Comparison of ENCODE assay signal across 11 cellular contexts in the genomic region with DNA sequence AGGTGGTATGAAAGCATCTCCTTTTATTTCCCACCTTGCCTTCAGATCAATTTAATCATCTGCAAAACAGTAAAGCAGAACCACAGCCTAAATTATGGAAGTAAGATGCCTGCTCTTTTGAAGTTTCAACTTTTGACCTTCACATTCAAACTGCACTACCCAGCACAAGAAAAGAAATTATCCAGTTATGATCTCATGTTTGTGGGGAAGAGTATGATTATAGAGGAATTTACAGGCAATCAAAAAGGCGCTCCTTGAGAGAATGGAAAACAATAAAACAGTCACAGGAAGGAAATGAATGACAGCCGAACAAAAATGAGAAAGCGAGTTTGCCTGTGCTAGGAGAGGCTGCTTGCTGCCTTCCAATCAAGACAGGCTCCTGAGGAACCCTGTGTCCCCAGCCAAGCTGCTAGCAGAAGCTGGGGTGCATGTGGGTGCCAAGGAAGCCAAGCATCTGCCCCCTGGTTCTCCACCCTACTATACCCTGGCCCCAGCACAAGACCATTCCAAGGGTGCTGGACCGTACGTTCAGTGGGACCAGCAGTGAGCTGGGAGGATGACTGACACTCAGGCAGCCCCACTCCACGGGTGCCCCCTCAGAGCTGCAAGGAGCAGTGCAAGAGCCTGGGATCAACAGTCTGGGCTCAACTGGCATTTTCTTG. TPM values are rescaled to one million over a fixed set of nuclear protein-coding genes. Genes with fewer than 3 reads are reported as not detected.
DNase-seq lines count a peak whose midpoint lies in the region; ATAC-seq and TF ChIP-seq lines count a peak whose summit lies in the region.
"Had no signal": no experiment of that assay in that cellular context is flagged by ENCODE, and none has a peak within 500 bp of the region (broad histone marks: within the 10 kb centered on the region; RNA-seq: fewer than 3 reads in every experiment).

No MANE protein-coding gene starts in this region.

- ATAC-seq in left lobe of liver, result no peak

- no peak for TF ChIP-seq CTCF in A673 (conservative IDR thresholded peaks at IDR 0.05; ENCODE audit: low read depth, low read length)

- H3K4me3 ChIP-seq in A673 (ENCODE audit: low read depth, low read length, poor library complexity, severe bottlenecking), result peak overlapping the region; percentile 5
- H3K4me3 ChIP-seq: BLaER1 treated with 17β-estradiol and CSF1 and Interleukin-3, amounts not matched to agents 10 nM and 100 nM; coronary artery had no signal

- peaks cover 23% of the 10 kb centered on the region for H3K4me1 ChIP-seq in A673 (ENCODE audit: insufficient read depth, low read length, poor library complexity, severe bottlenecking)

- intact Hi-C loops in A673 (cut with micrococcal nuclease; ENCODE audit: unreplicated experiment), result loop anchor here (1.0 kb wide), 1 partner anchor 48 kb away; the partner anchor contains the start of gene PEPD

- peak overlapping the region; percentile 77 for H3K27ac ChIP-seq in A673 (ENCODE audit: low read depth, low read length, poor library complexity, severe bottlenecking)
- H3K27ac ChIP-seq: BLaER1 treated with 17β-estradiol and CSF1 and Interleukin-3, amounts not matched to agents 10 nM and 100 nM; coronary artery had no signal

- H3K27me3 ChIP-seq in A673 (replicated peaks; ENCODE audit: insufficient read depth, low read depth, low read length, poor library complexity), result no peaks in the 10 kb centered on the region
- H3K27me3 ChIP-seq: BLaER1 treated with 17β-estradiol and CSF1 and Interleukin-3, amounts not matched to agents 10 nM and 100 nM had no signal

- POLR2A ChIA-PET in A673 (lab: Charles Lee; ENCODE audit: low non-redundant PET), result no interaction called here

- CTCF ChIA-PET in A673 (lab: Charles Lee), result no interaction called here

- BruUV-seq in A673 (replicated peaks; lab: Mats Ljungman, UMichigan), result no TSS peak

- DNase-seq in A673 (ENCODE audit: low spot score) (peak; percentile 84), HS-5 (ENCODE audit: low read depth) (peak; percentile 43), amniotic epithelial cell (ENCODE audit: low read depth) (peak; percentile 45), islet precursor cell (peak; percentile 37), anterior cingulate cortex (lab: John Stamatoyannopoulos, UW) (no peak), left lobe of liver (ENCODE audit: low spot score) (no peak), activated T-cell treated with anti-CD3 and anti-CD28 coated beads for 4 hours (no peak)
- no peak for DNase-seq in stimulated activated CD4-positive, alpha-beta T cell treated with anti-CD3 and anti-CD28 coated beads, Interleukin-4, amount 100 ng/mL, for 4 hours
- DNase-seq: NCI-H1417 had no signal

- peaks cover 8% of the 10 kb centered on the region for H3K9me3 ChIP-seq in A673 (ENCODE audit: low read depth, low read length, poor library complexity, severe bottlenecking)
- H3K9me3 ChIP-seq: BLaER1 treated with 17β-estradiol and CSF1 and Interleukin-3, amounts not matched to agents 10 nM and 100 nM had no signal

- H3K36me3 ChIP-seq in A673 (ENCODE audit: insufficient read depth, low read length, poor library complexity, severe bottlenecking), result no peaks in the 10 kb centered on the region

RNA-seq across cellular contexts. Expression of gene PEPD, which starts 47.8 kb away (rescaled TPM):
- total RNA-seq in A673 (2021), result 73.9 and 82.2 TPM in 2 replicates
- total RNA-seq in left lobe of liver, result 201 TPM

Comparison
In these comparisons a context has a peak if more than half of its experiments do, and no peak if none do; other contexts are left out.
1. DNase-seq: peak in A673 (single experiment), HS-5 (single experiment), amniotic epithelial cell (single experiment) and islet precursor cell (single experiment); none in anterior cingulate cortex (0 of 58), left lobe of liver (single experiment), activated T-cell treated with anti-CD3 and anti-CD28 coated beads for 4 hours (single experiment) and stimulated activated CD4-positive, alpha-beta T cell treated with anti-CD3 and anti-CD28 coated beads, Interleukin-4, amount 100 ng/mL, for 4 hours (0 of 2).